In genomic region chr6:98970469-98970868, GRCh38 we compare ENCODE assay signal across 25 cellular contexts.
"Had no signal": no experiment of that assay in that cellular context is flagged by ENCODE, and none has a peak within 500 bp of the region (broad histone marks: within the 10 kb centered on the region; RNA-seq: fewer than 3 reads in every experiment).

No MANE protein-coding gene starts in this region.

- H3K4me1 Mint-ChIP-seq: activated CD4-positive, alpha-beta memory T cell treated with anti-CD3 and anti-CD28 coated beads, Interleukin-2, amount 10 ng/mL, durations not matched to agents 7 days and 5 days; brain had no signal

- H3K36me3 Mint-ChIP-seq: activated naive CD8-positive, alpha-beta T cell; brain had no signal

- H3K4me3 Mint-ChIP-seq: activated CD4-positive, alpha-beta memory T cell treated with anti-CD3 and anti-CD28 coated beads, Interleukin-2, amount 10 ng/mL, durations not matched to agents 7 days and 5 days; activated naive CD4-positive, alpha-beta T cell treated with anti-CD3 and anti-CD28 coated beads for 36 hours; activated naive CD8-positive, alpha-beta T cell; activated T-helper 17 cell treated with anti-CD3 and anti-CD28 coated beads, Interleukin-2, amount 50 U/mL, for 72 hours; brain had no signal

- H3K9me3 ChIP-seq: Peyer's patch, SJCRH30, SK-N-SH had no signal

- H3K27ac ChIP-seq: cardiac muscle cell, Peyer's patch, RWPE1, SJCRH30, VCaP had no signal

- H3K27ac Mint-ChIP-seq: activated CD4-positive, alpha-beta memory T cell treated with anti-CD3 and anti-CD28 coated beads, Interleukin-2, amount 10 ng/mL, durations not matched to agents 7 days and 5 days; activated naive CD4-positive, alpha-beta T cell treated with anti-CD3 and anti-CD28 coated beads for 36 hours; activated naive CD8-positive, alpha-beta T cell; activated T-helper 17 cell treated with anti-CD3 and anti-CD28 coated beads, Interleukin-2, amount 50 U/mL, for 72 hours; brain had no signal

- H3K4me3 ChIP-seq: cardiac muscle cell, Peyer's patch, SJCRH30 had no signal

- H3K27me3 ChIP-seq: cardiac muscle cell, Peyer's patch, SJCRH30 had no signal

- H3K9me3 Mint-ChIP-seq: activated CD4-positive, alpha-beta memory T cell treated with anti-CD3 and anti-CD28 coated beads, Interleukin-2, amount 10 ng/mL, durations not matched to agents 7 days and 5 days; activated T-helper 17 cell treated with anti-CD3 and anti-CD28 coated beads, Interleukin-2, amount 50 U/mL, for 72 hours had no signal

- H3K4me1 ChIP-seq: Peyer's patch, SJCRH30 had no signal

- H3K27me3 Mint-ChIP-seq: activated CD4-positive, alpha-beta memory T cell treated with anti-CD3 and anti-CD28 coated beads, Interleukin-2, amount 10 ng/mL, durations not matched to agents 7 days and 5 days; activated naive CD8-positive, alpha-beta T cell had no signal

- H3K4me2 ChIP-seq: SK-N-SH had no signal

- H3K9ac ChIP-seq: SK-N-SH had no signal

- ATAC-seq: activated T-helper 17 cell treated with anti-CD3 and anti-CD28 coated beads, Interleukin-2, amount 50 U/mL, for 72 hours had no signal

- DNase-seq: activated CD4-positive, alpha-beta memory T cell treated with anti-CD3 and anti-CD28 coated beads, Interleukin-2, amount 10 ng/mL, durations not matched to agents 7 days and 5 days; activated CD4-positive, alpha-beta T cell treated with anti-CD3 and anti-CD28 coated beads, Interleukin-2, amount 50 U/mL, for 1 hour; activated CD4-positive, CD25-positive, alpha-beta regulatory T cell; activated gamma-delta T cell; activated naive CD4-positive, alpha-beta T cell treated with anti-CD3 and anti-CD28 coated beads for 36 hours; activated T-cell treated with anti-CD3 and anti-CD28 coated beads for 4 hours; activated T-cell treated with anti-CD3 and anti-CD28 coated beads, Interleukin-2, amount 50 U/mL, for 48 hours; amygdala; NCI-H1092 treated with DMSO at 0.1 percent for 48 hours; NCI-H1417 treated with DMSO at 0.1 percent for 48 hours; NCI-H1694 treated with DMSO at 0.1 percent for 48 hours; NCI-H2029 treated with DMSO at 0.1 percent for 48 hours; NCI-H510A treated with DMSO at 0.1 percent for 48 hours; NCI-H69; Peyer's patch; Right ventricle myocardium superior; SJCRH30; SK-N-SH; T-helper 1 cell had no signal

- H3K36me3 ChIP-seq: cardiac muscle cell, Peyer's patch, SJCRH30 had no signal
